Comparison of ENCODE assay signal across 8 cellular contexts in the genomic region with DNA sequence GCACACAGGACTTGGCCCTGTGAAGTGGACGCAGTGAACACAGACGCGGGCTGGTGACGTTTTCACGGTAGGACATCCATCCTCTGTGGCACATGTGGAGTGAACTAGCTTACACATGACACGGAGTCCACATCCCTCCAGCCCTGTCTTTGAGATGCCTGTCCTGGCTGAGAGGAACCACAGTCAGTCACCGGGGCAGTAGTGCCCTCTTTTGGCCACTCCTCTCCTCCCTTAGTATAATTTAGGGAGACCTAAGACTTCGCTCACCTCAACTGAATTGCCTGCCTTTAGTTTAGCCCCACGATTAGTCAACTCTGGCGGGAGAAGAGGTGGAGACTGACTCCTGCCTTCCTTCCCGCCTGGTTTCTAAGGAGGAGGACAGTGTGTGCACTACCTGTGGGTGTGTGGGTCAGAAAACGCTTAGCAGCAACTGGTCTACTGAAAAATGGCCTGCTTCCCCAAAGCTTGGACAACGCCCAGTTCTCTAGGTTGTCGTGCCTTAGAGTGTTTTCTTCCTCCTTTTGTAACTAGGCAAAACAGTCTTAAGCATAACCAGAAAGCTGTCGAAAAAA.
DNase-seq lines count a peak whose midpoint lies in the region; ATAC-seq and TF ChIP-seq lines count a peak whose summit lies in the region.

No MANE protein-coding gene starts in this region.

- 55 to 57% methylated on average over 15 of the region's 15 CpGs for WGBS in lung, 2 donors
- WGBS in GM23248 (ENCODE audit: low coverage in 1 of 2, low lambda C conversion rate in 2 of 2, missing lambda C conversion rate in 2 of 2), 2 experiments, result 92 to 95% methylated on average over 15 of the region's 15 CpGs

- H3K9ac ChIP-seq in GM23248, result no peak overlapping the region

- TF ChIP-seq CTCF in GM06990 (IDR thresholded peaks at IDR 0.05; ENCODE audit: insufficient read depth, low read length, poor library complexity, severe bottlenecking) (peak; percentile 40), GM20000 (IDR thresholded peaks at IDR 0.05; ENCODE audit: extremely low read depth, missing control alignments) (peak; percentile 18), lung (IDR thresholded peaks at IDR 0.05; ENCODE audit: control extremely low read depth, extremely low read depth) (no peak)

- peaks cover 26% of the 10 kb centered on the region for H3F3A ChIP-seq in GM23248 (ENCODE audit: insufficient read depth)

- H3K9me3 ChIP-seq in lung (ENCODE audit: control insufficient read depth in 2 of 2, insufficient read depth in 1 of 2, low read length in 1 of 2) (no peaks in the 10 kb centered on the region), GM23248 (ENCODE audit: low read depth) (no peaks in the 10 kb centered on the region)

- no peaks in the 10 kb centered on the region for H3K27me3 Mint-ChIP-seq in activated T-cell treated with anti-CD3 and anti-CD28 coated beads, Interleukin-2, amount 50 U/mL, for 72 hours (ENCODE audit: low read depth)

- H3K4me3 Mint-ChIP-seq in activated T-cell treated with anti-CD3 and anti-CD28 coated beads, Interleukin-2, amount 50 U/mL, for 72 hours, result peak overlapping the region; percentile 87 to 89

- DNase-seq in GM06990 (ENCODE audit: extremely low read depth, insufficient read length) (no peak), GM20000 (ENCODE audit: low spot score) (peak; percentile 61), lung (ENCODE audit: low spot score) (no peak), left colon (no peak), GM23248 (no peak), epidermal melanocyte (ENCODE audit: insufficient read length, low spot score) (no peak)
- peak; percentile 37 to 54 for DNase-seq in activated T-cell treated with anti-CD3 and anti-CD28 coated beads, Interleukin-2, amount 50 U/mL, for 72 hours

- H3K27ac Mint-ChIP-seq in activated T-cell treated with anti-CD3 and anti-CD28 coated beads, Interleukin-2, amount 50 U/mL, for 72 hours, result peak overlapping the region; percentile 98

- peaks cover 87% of the 10 kb centered on the region for H3K4me1 Mint-ChIP-seq in activated T-cell treated with anti-CD3 and anti-CD28 coated beads, Interleukin-2, amount 50 U/mL, for 72 hours (ENCODE audit: low read depth)

- ATAC-seq in HG03457 (IDR thresholded peaks at IDR 0.05; ENCODE audit: unreplicated experiment), result peak; percentile 21
- ATAC-seq in activated T-cell treated with anti-CD3 and anti-CD28 coated beads, Interleukin-2, amount 50 U/mL, for 72 hours (replicated peaks in 1 of 2), result peak; percentile 42 to 60
- peak; percentile 24 for ATAC-seq in lung (ENCODE audit: insufficient read depth, low FRiP score)
- ATAC-seq in left colon, result no peak

- no peak overlapping the region for H3K4me2 ChIP-seq in GM23248 (ENCODE audit: unreplicated experiment)

- H3K4me1 ChIP-seq in lung (ENCODE audit: control insufficient read depth in 2 of 2, insufficient read depth in 2 of 2, low read length in 2 of 2) (peaks cover 0 to 8% of the 10 kb centered on the region in 2 donors), GM23248 (ENCODE audit: insufficient read depth) (peaks cover 24% of the 10 kb centered on the region)

- H3K27ac ChIP-seq in lung (ENCODE audit: low read depth in 1 of 2, low read length in 1 of 2) (peak overlapping the region in 1 of 2 donors; percentile 85), GM23248 (no peak overlapping the region)

- H3K27me3 ChIP-seq in GM06990 (replicated peaks; ENCODE audit: control insufficient read depth, insufficient read depth, low read length) (no peaks in the 10 kb centered on the region), lung (ENCODE audit: control insufficient read depth, insufficient read depth) (no peaks in the 10 kb centered on the region), GM23248 (replicated peaks; ENCODE audit: insufficient read depth) (no peaks in the 10 kb centered on the region)

- intact Hi-C loops in left colon (cut with DNase I, micrococcal nuclease), result no loop called here

- peaks cover 0 to 3% of the 10 kb centered on the region in 2 donors for H3K9me3 Mint-ChIP-seq in activated T-cell treated with anti-CD3 and anti-CD28 coated beads, Interleukin-2, amount 50 U/mL, for 72 hours

- in situ Hi-C loops in GM23248 (cut with MboI), result loop anchor here (25.0 kb wide), 1 partner anchor 150 kb away; no protein-coding TSS in a partner anchor

- H4K20me1 ChIP-seq in GM23248 (ENCODE audit: insufficient read depth), result no peaks in the 10 kb centered on the region

- H3K36me3 Mint-ChIP-seq in activated T-cell treated with anti-CD3 and anti-CD28 coated beads, Interleukin-2, amount 50 U/mL, for 72 hours (ENCODE audit: insufficient read depth in 2 of 2), result peaks cover 26 to 46% of the 10 kb centered on the region in 2 donors

- no peak overlapping the region for H2AFZ ChIP-seq in GM23248

- H3K36me3 ChIP-seq in GM06990 (ENCODE audit: control insufficient read depth, insufficient read depth, low read length) (peaks cover 6% of the 10 kb centered on the region), lung (ENCODE audit: control insufficient read depth in 2 of 2, insufficient read depth in 2 of 2, low read length in 2 of 2) (peaks cover 0 to 5% of the 10 kb centered on the region in 2 donors), GM23248 (ENCODE audit: low read depth) (no peaks in the 10 kb centered on the region)

- H3K4me3 ChIP-seq in GM06990 (replicated peaks; ENCODE audit: low read depth, low read length) (peak overlapping the region; percentile 17), lung (no peak overlapping the region), GM23248 (no peak overlapping the region)

- H3K9me2 ChIP-seq in GM23248 (ENCODE audit: insufficient read depth), result no peaks in the 10 kb centered on the region

- no peaks in the 10 kb centered on the region for H3K79me2 ChIP-seq in GM23248 (ENCODE audit: insufficient read depth)

Comparison
In these comparisons a context has a peak if more than half of its experiments do, and no peak if none do; other contexts are left out.
1. DNase-seq: peak in GM20000 (single experiment) and activated T-cell treated with anti-CD3 and anti-CD28 coated beads, Interleukin-2, amount 50 U/mL, for 72 hours (2 of 2); none in GM06990 (single experiment), lung (single experiment), left colon (0 of 2), GM23248 (single experiment) and epidermal melanocyte (single experiment).